In the genomic region with DNA sequence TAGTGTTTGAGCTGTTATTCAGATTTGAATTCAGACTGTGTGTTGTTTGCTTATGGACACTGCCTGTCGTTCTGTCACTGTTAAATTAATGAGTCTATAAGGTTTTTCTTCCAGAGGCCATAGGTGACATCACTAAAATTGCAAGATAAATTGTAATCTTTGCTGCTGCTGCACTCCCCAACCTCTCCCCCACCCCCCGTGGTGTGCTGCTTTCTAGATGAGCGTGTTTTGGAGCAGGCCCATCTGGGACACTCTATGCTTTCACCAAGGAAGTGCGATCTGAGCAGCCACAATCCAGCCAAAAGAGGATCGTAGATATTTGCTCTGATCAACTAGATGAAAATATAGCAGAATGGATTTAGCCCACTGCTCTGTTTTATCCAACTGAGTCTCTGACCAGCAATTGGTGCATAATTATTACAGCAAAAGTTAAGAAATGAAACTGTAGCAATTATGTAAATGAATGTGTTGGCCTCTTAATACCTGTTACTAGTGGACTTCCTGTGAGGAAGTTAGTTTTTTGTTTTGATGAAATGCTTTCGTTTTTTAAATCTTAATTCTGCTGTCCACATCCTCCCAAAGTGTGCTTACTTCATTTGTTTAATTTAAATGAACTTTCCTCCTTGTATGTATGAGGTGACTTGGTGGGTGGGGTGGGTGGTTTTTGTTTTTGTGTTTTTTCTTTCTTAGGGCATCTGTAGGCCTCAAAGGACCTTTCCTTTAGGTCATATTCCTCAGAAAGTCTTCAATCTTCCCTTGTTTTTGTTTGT, we compare ENCODE assay signal across 10 cellular contexts. TPM values are rescaled to one million over a fixed set of nuclear protein-coding genes. Genes with fewer than 3 reads are reported as not detected.
A peak's percentile ranks its signal among the peaks of the same experiment; 100 is the strongest.
DNase-seq lines count a peak whose midpoint lies in the region; ATAC-seq, FAIRE-seq and TF ChIP-seq lines count a peak whose summit lies in the region.
"Had no signal": no experiment of that assay in that cellular context is flagged by ENCODE, and none has a peak within 500 bp of the region (broad histone marks: within the 10 kb centered on the region; RNA-seq: fewer than 3 reads in every experiment).

No MANE protein-coding gene starts in this region.

- in situ Hi-C loops in HepG2 (cut with HindIII; ENCODE audit: extremely low pct_ligation_motif_present, low pct_unique_long_range_greater_than_20kb): no loop called here

- FAIRE-seq in HepG2 (lab: Jason Lieb, UNC): no peak

- 93% methylated on average over 6 of the region's 6 CpGs for WGBS in HepG2 (ENCODE audit: low lambda C conversion rate)

- H3K27ac ChIP-seq in HepG2 (ENCODE audit: extremely low read length, insufficient read depth, low read length): no peak overlapping the region
- H3K27ac ChIP-seq in upper lobe of right lung: peak overlapping the region; percentile 26

- H3K36me3 ChIP-seq in HepG2 (replicated peaks in 1 of 2; ENCODE audit: control insufficient read depth in 1 of 2, insufficient read depth in 2 of 2, low read length in 2 of 2) (peaks cover 27 to 51% of the 10 kb centered on the region in 2 experiments), upper lobe of right lung (peaks cover 40% of the 10 kb centered on the region)

- TF ChIP-seq POLR2A in HepG2 (IDR thresholded peaks at IDR 0.05; ENCODE audit: insufficient read depth in 1 of 2, low read depth in 2 of 2, low read length in 2 of 2): no peak

- H3K79me2 ChIP-seq in HepG2 (ENCODE audit: insufficient read depth, low read length): no peaks in the 10 kb centered on the region

- H3K9me3 Mint-ChIP-seq in activated naive CD4-positive, alpha-beta T cell treated with anti-CD3 and anti-CD28 coated beads, Interleukin-2, amount 10 ng/mL, durations not matched to agents 7 days and 5 days: no peaks in the 10 kb centered on the region
- H3K9me3 Mint-ChIP-seq in activated CD4-positive, alpha-beta memory T cell treated with anti-CD3 and anti-CD28 coated beads, Interleukin-2, amount 10 ng/mL, durations not matched to agents 7 days and 5 days: no peaks in the 10 kb centered on the region
- H3K9me3 Mint-ChIP-seq: activated naive CD4-positive, alpha-beta T cell treated with anti-CD3 and anti-CD28 coated beads, Interleukin-2, amount 50 U/mL, for 72 hours had no signal

- H3K4me3 ChIP-seq in HepG2 (replicated peaks in 1 of 3; ENCODE audit: insufficient read depth in 1 of 3, low read depth in 2 of 3, low read length in 3 of 3) (no peak overlapping the region), upper lobe of right lung (no peak overlapping the region)

- ATAC-seq in HepG2: no peak
- ATAC-seq in upper lobe of right lung: peak; percentile 28
- no peak for ATAC-seq in GM18520 (IDR thresholded peaks at IDR 0.05; ENCODE audit: unreplicated experiment)
- no peak for ATAC-seq in GM21737 (IDR thresholded peaks at IDR 0.05; ENCODE audit: unreplicated experiment)
- ATAC-seq: activated naive CD4-positive, alpha-beta T cell treated with anti-CD3 and anti-CD28 coated beads, Interleukin-2, amount 50 U/mL, for 72 hours had no signal

- TF ChIP-seq EP300 in HepG2 (IDR thresholded peaks at IDR 0.05; ENCODE audit: low read depth in 2 of 2, low read length in 2 of 2) (no peak), HepG2 (CRISPR knock-in tag; IDR thresholded peaks at IDR 0.05; ENCODE audit: borderline replicate concordance) (no peak)

- intact Hi-C loops in HepG2 (cut with micrococcal nuclease; ENCODE audit: unreplicated experiment): no loop called here
- intact Hi-C loops in upper lobe of right lung (cut with DNase I): no loop called here

- no peak for TF ChIP-seq CTCF in HepG2 (CRISPR knock-in tag; IDR thresholded peaks at IDR 0.05)
- TF ChIP-seq CTCF in upper lobe of right lung (IDR thresholded peaks at IDR 0.05): no peak

- POLR2A ChIA-PET in activated CD4-positive, alpha-beta memory T cell treated with anti-CD3 and anti-CD28 coated beads, Interleukin-2, amount 10 ng/mL, durations not matched to agents 7 days and 5 days (lab: Charles Lee): interaction anchor here (0.7 to 1.4 kb wide), 2 partner anchors 58 to 801 kb away, joined by 4 to 5 read pairs; a partner anchor contains a TSS
- POLR2A ChIA-PET in HepG2 (lab: Yijun Ruan, JAX): no interaction called here

- DNase-seq in activated naive CD4-positive, alpha-beta T cell treated with anti-CD3 and anti-CD28 coated beads, Interleukin-2, amount 10 ng/mL, durations not matched to agents 7 days and 5 days: no peak
- no peak for DNase-seq in activated naive CD4-positive, alpha-beta T cell (lab: John Stamatoyannopoulos, UW)
- DNase-seq in activated CD4-positive, alpha-beta memory T cell treated with anti-CD3 and anti-CD28 coated beads, Interleukin-2, amount 10 ng/mL, durations not matched to agents 7 days and 5 days: no peak
- DNase-seq in HepG2 (ENCODE audit: low spot score) (no peak), upper lobe of right lung (no peak), NCI-H2107 (lab: John Stamatoyannopoulos, UW) (no peak)
- DNase-seq: NCI-H1694 treated with DMSO at 0.1 percent for 48 hours had no signal

- no TSS peak for BruUV-seq in HepG2 (replicated peaks; lab: Mats Ljungman, UMichigan)

- no peak overlapping the region for H2AFZ ChIP-seq in HepG2 (ENCODE audit: low read length)

- no peak for TF ChIP-seq RAD21 in HepG2 (CRISPR knock-in tag; IDR thresholded peaks at IDR 0.05)

- H3K27ac Mint-ChIP-seq in activated naive CD4-positive, alpha-beta T cell treated with anti-CD3 and anti-CD28 coated beads, Interleukin-2, amount 10 ng/mL, durations not matched to agents 7 days and 5 days: peak overlapping the region; percentile 86
- peak overlapping the region; percentile 81 for H3K27ac Mint-ChIP-seq in activated CD4-positive, alpha-beta memory T cell treated with anti-CD3 and anti-CD28 coated beads, Interleukin-2, amount 10 ng/mL, durations not matched to agents 7 days and 5 days

- H4K20me1 ChIP-seq in HepG2 (ENCODE audit: insufficient read depth, low read length): no peaks in the 10 kb centered on the region

- H3K36me3 Mint-ChIP-seq in activated naive CD4-positive, alpha-beta T cell treated with anti-CD3 and anti-CD28 coated beads, Interleukin-2, amount 10 ng/mL, durations not matched to agents 7 days and 5 days: peaks cover 33% of the 10 kb centered on the region
- H3K36me3 Mint-ChIP-seq in activated CD4-positive, alpha-beta memory T cell treated with anti-CD3 and anti-CD28 coated beads, Interleukin-2, amount 10 ng/mL, durations not matched to agents 7 days and 5 days (ENCODE audit: low read depth): peaks cover 34% of the 10 kb centered on the region
- H3K36me3 Mint-ChIP-seq: activated naive CD4-positive, alpha-beta T cell treated with anti-CD3 and anti-CD28 coated beads, Interleukin-2, amount 50 U/mL, for 72 hours had no signal

- no peak overlapping the region for H3K4me2 ChIP-seq in HepG2 (ENCODE audit: low read depth, low read length)

- H3K4me1 Mint-ChIP-seq in activated naive CD4-positive, alpha-beta T cell treated with anti-CD3 and anti-CD28 coated beads, Interleukin-2, amount 10 ng/mL, durations not matched to agents 7 days and 5 days: peaks cover 31% of the 10 kb centered on the region
- H3K4me1 Mint-ChIP-seq in activated CD4-positive, alpha-beta memory T cell treated with anti-CD3 and anti-CD28 coated beads, Interleukin-2, amount 10 ng/mL, durations not matched to agents 7 days and 5 days: peaks cover 41% of the 10 kb centered on the region

- CTCF ChIA-PET in activated naive CD4-positive, alpha-beta T cell treated with anti-CD3 and anti-CD28 coated beads, Interleukin-2, amount 10 ng/mL, durations not matched to agents 7 days and 5 days (lab: Charles Lee): interaction anchor here (1.1 to 3.1 kb wide), 3 partner anchors 16 to 130 kb away, joined by 3 to 12 read pairs (median 6); no protein-coding TSS in a partner anchor
- CTCF ChIA-PET in activated CD4-positive, alpha-beta memory T cell treated with anti-CD3 and anti-CD28 coated beads, Interleukin-2, amount 10 ng/mL, durations not matched to agents 7 days and 5 days (lab: Charles Lee): interaction anchor here (0.9 to 2.3 kb wide), 3 partner anchors 18 to 34 kb away, joined by 3 to 6 read pairs (median 4); no protein-coding TSS in a partner anchor
- CTCF ChIA-PET in HepG2 (lab: Yijun Ruan, JAX; ENCODE audit: low intra/inter-chr PET ratio, low total read pairs): no interaction called here

- no peaks in the 10 kb centered on the region for H3K27me3 Mint-ChIP-seq in activated naive CD4-positive, alpha-beta T cell treated with anti-CD3 and anti-CD28 coated beads, Interleukin-2, amount 10 ng/mL, durations not matched to agents 7 days and 5 days
- H3K27me3 Mint-ChIP-seq in activated CD4-positive, alpha-beta memory T cell treated with anti-CD3 and anti-CD28 coated beads, Interleukin-2, amount 10 ng/mL, durations not matched to agents 7 days and 5 days: no peaks in the 10 kb centered on the region

- H3K9me3 ChIP-seq in HepG2 (ENCODE audit: low read length) (no peaks in the 10 kb centered on the region), upper lobe of right lung (no peaks in the 10 kb centered on the region)

- no peak overlapping the region for H3K4me3 Mint-ChIP-seq in activated naive CD4-positive, alpha-beta T cell treated with anti-CD3 and anti-CD28 coated beads, Interleukin-2, amount 10 ng/mL, durations not matched to agents 7 days and 5 days
- H3K4me3 Mint-ChIP-seq in activated CD4-positive, alpha-beta memory T cell treated with anti-CD3 and anti-CD28 coated beads, Interleukin-2, amount 10 ng/mL, durations not matched to agents 7 days and 5 days: no peak overlapping the region

- H3K27me3 ChIP-seq in HepG2 (ENCODE audit: control insufficient read depth in 1 of 2, insufficient read depth in 2 of 2, low read length in 2 of 2) (no peaks in the 10 kb centered on the region), upper lobe of right lung (no peaks in the 10 kb centered on the region)

- no peak overlapping the region for H3K9ac ChIP-seq in HepG2 (ENCODE audit: insufficient read depth, low read depth, low read length)

- H3K4me1 ChIP-seq in HepG2 (ENCODE audit: insufficient read depth, low read length): peaks cover 51% of the 10 kb centered on the region
- H3K4me1 ChIP-seq in upper lobe of right lung: peaks cover 36% of the 10 kb centered on the region

RNA-seq across cellular contexts. Expression of a gene that starts 58.1 kb away (rescaled TPM):
- 10 to 100 TPM; 27.6 to 33.2 TPM for total RNA-seq in activated CD4-positive, alpha-beta memory T cell treated with anti-CD3 and anti-CD28 coated beads, Interleukin-2, amount 10 ng/mL, durations not matched to agents 7 days and 5 days
- total RNA-seq in HepG2 (2016; rRNA removed; fragmentation: Illumina TruSeq; extraction: Trizol) (41.5 and 45.6 TPM in 2 replicates), upper lobe of right lung (33.1 TPM)
- 88.9 and 116 TPM in 2 replicates for total RNA-seq in HepG2 (2016; cell fraction: cytosol; rRNA removed; fragmentation: Illumina TruSeq; extraction: Trizol; ENCODE audit: low read depth)
- total RNA-seq in HepG2 (2016; cell fraction: insoluble cytoplasmic fraction; rRNA removed; fragmentation: Illumina TruSeq; extraction: Trizol): 39.5 and 44.6 TPM in 2 replicates
- total RNA-seq in HepG2 (2016; cell fraction: membrane; rRNA removed; fragmentation: Illumina TruSeq; extraction: Trizol): 25.9 and 26.4 TPM in 2 replicates
- total RNA-seq in HepG2 (2016; cell fraction: nucleus; rRNA removed; fragmentation: Illumina TruSeq; extraction: Trizol): 54.7 and 73.0 TPM in 2 replicates
- polyA plus RNA-seq in HepG2 (2011; rRNA removed): 29.7 and 31.1 TPM in 2 replicates
- polyA plus RNA-seq in HepG2 (2011; cell fraction: cytosol; rRNA removed): 16.3 and 23.0 TPM in 2 replicates
- 23.9 and 28.8 TPM in 2 replicates for polyA plus RNA-seq in HepG2 (2011; cell fraction: nucleus; rRNA removed)
- 25.6 and 28.2 TPM in 2 replicates for polyA plus RNA-seq in HepG2 (2012)
- polyA plus RNA-seq in HepG2 (2016; cell fraction: cytosol; fragmentation: Illumina TruSeq; extraction: Trizol; ENCODE audit: low read depth): 1.9 and 2.1 TPM in 2 replicates
- polyA plus RNA-seq in HepG2 (2016; cell fraction: insoluble cytoplasmic fraction; fragmentation: Illumina TruSeq; extraction: Trizol; ENCODE audit: low read depth): 40.0 and 47.0 TPM in 2 replicates
- 7.1 and 7.5 TPM in 2 replicates for polyA plus RNA-seq in HepG2 (2016; cell fraction: membrane; fragmentation: Illumina TruSeq; extraction: Trizol; ENCODE audit: low read depth)
- polyA plus RNA-seq in HepG2 (2016; cell fraction: nucleus; fragmentation: Illumina TruSeq; extraction: Trizol; ENCODE audit: insufficient read depth, low read depth): 61.9 and 76.1 TPM in 2 replicates
- polyA minus RNA-seq in HepG2 (2011; rRNA and poly(A)+ RNA removed; ENCODE audit: low replicate concordance): 39.2 and 72.4 TPM in 2 replicates
- 36.2 and 48.9 TPM in 2 replicates for polyA minus RNA-seq in HepG2 (2011; cell fraction: cytosol; rRNA and poly(A)+ RNA removed)
- 98.0 and 104 TPM in 2 replicates for polyA minus RNA-seq in HepG2 (2011; cell fraction: nucleus; rRNA and poly(A)+ RNA removed)

RNA-seq across cellular contexts. Expression of a gene that starts 58.4 kb away (rescaled TPM):
- 10 to 100 TPM; 21.7 to 23.1 TPM for total RNA-seq in activated CD4-positive, alpha-beta memory T cell treated with anti-CD3 and anti-CD28 coated beads, Interleukin-2, amount 10 ng/mL, durations not matched to agents 7 days and 5 days
- total RNA-seq in HepG2 (2016; rRNA removed; fragmentation: Illumina TruSeq; extraction: Trizol) (39.8 and 51.7 TPM in 2 replicates), upper lobe of right lung (16.3 TPM)
- 4.3 and 5.3 TPM in 2 replicates for total RNA-seq in HepG2 (2016; cell fraction: cytosol; rRNA removed; fragmentation: Illumina TruSeq; extraction: Trizol; ENCODE audit: low read depth)
- 39.0 and 48.3 TPM in 2 replicates for total RNA-seq in HepG2 (2016; cell fraction: insoluble cytoplasmic fraction; rRNA removed; fragmentation: Illumina TruSeq; extraction: Trizol)
- 12.1 and 12.8 TPM in 2 replicates for total RNA-seq in HepG2 (2016; cell fraction: membrane; rRNA removed; fragmentation: Illumina TruSeq; extraction: Trizol)
- total RNA-seq in HepG2 (2016; cell fraction: nucleus; rRNA removed; fragmentation: Illumina TruSeq; extraction: Trizol): 53.4 and 63.7 TPM in 2 replicates
- polyA plus RNA-seq in HepG2 (2011; rRNA removed): 21.5 and 22.9 TPM in 2 replicates
- 15.4 and 16.2 TPM in 2 replicates for polyA plus RNA-seq in HepG2 (2011; cell fraction: cytosol; rRNA removed)
- 16.1 and 18.5 TPM in 2 replicates for polyA plus RNA-seq in HepG2 (2011; cell fraction: nucleus; rRNA removed)
- polyA plus RNA-seq in HepG2 (2012): 15.4 and 20.9 TPM in 2 replicates
- 2.1 and 2.4 TPM in 2 replicates for polyA plus RNA-seq in HepG2 (2016; cell fraction: cytosol; fragmentation: Illumina TruSeq; extraction: Trizol; ENCODE audit: low read depth)
- polyA plus RNA-seq in HepG2 (2016; cell fraction: insoluble cytoplasmic fraction; fragmentation: Illumina TruSeq; extraction: Trizol; ENCODE audit: low read depth): 23.2 and 30.3 TPM in 2 replicates
- polyA plus RNA-seq in HepG2 (2016; cell fraction: membrane; fragmentation: Illumina TruSeq; extraction: Trizol; ENCODE audit: low read depth): 3.8 and 4.7 TPM in 2 replicates
- polyA plus RNA-seq in HepG2 (2016; cell fraction: nucleus; fragmentation: Illumina TruSeq; extraction: Trizol; ENCODE audit: insufficient read depth, low read depth): 32.5 and 34.5 TPM in 2 replicates
- 67.8 and 87.6 TPM in 2 replicates for polyA minus RNA-seq in HepG2 (2011; rRNA and poly(A)+ RNA removed; ENCODE audit: low replicate concordance)
- 20.3 and 23.7 TPM in 2 replicates for polyA minus RNA-seq in HepG2 (2011; cell fraction: cytosol; rRNA and poly(A)+ RNA removed)
- 72.5 and 93.6 TPM in 2 replicates for polyA minus RNA-seq in HepG2 (2011; cell fraction: nucleus; rRNA and poly(A)+ RNA removed)
